8 cellular contexts compared by ENCODE assay signal in the genomic region with DNA sequence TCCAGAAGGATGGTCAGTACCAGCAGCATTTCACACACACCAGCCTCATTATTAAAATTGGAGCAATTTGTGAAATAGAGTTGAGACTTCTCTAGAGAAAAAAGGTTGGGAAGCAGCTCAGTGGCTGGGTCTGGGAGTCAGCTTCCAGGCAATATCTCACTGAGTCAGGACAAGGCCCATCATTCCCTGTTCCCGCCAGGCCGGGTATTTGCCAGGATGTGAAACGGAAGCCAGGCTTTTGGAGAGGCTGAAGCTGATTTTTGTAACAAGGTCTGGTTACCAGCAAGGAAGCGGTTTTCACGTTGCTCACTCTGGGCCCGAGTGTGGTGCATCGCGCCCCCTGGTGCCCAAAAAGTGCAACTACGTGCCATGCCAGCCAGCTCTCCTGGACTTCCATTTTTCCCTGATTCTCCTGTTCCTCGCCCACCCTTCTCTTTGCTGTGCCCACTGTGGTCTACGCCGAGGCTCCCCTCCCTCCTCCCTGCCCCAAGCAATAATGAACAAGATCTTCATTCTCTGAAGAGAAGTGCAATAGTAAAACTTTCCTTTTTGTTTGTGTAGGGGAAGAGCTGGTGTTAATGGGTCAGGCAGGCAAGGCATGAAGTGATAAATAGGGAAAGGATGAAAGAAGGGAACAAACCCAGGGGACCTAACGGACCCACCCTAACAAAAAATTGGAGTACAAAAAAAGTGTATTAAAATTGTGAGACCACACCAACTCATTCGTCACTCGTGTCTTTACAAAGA.
DNase-seq lines count a peak whose midpoint lies in the region; TF ChIP-seq lines count a peak whose summit lies in the region.

No MANE protein-coding gene starts in this region.

- no peaks in the 10 kb centered on the region for H3K36me3 ChIP-seq in HAP-1 (replicated peaks)
- no peaks in the 10 kb centered on the region for H3K36me3 ChIP-seq in right atrium auricular region

- no peaks in the 10 kb centered on the region for H3K9me3 ChIP-seq in HAP-1
- H3K9me3 ChIP-seq in right atrium auricular region: no peaks in the 10 kb centered on the region

- H3K4me3 Mint-ChIP-seq in T-helper 1 cell treated with Interleukin-12 subunit alpha and Interleukin-12 subunit beta and Interleukin-4 antibody, amounts not matched to agents 30 μg/mL and 1 μg/mL, for 36 hours: peak overlapping the region; percentile 33

- H3K4me1 ChIP-seq in HAP-1 (peaks cover 31% of the 10 kb centered on the region), right atrium auricular region (peaks cover 0 to 24% of the 10 kb centered on the region in 2 donors)

- in situ Hi-C loops in HAP-1 (cut with MboI; ENCODE audit: low sequenced_read_pairs): loop anchor here (5.0 to 10.0 kb wide), 2 partner anchors 312 to 429 kb away; no protein-coding TSS in a partner anchor

- H3K4me1 Mint-ChIP-seq in T-helper 1 cell treated with Interleukin-12 subunit alpha and Interleukin-12 subunit beta and Interleukin-4 antibody, amounts not matched to agents 30 μg/mL and 1 μg/mL, for 36 hours (ENCODE audit: low read depth): peaks cover 20% of the 10 kb centered on the region

- no peak overlapping the region for H3K27ac Mint-ChIP-seq in T-helper 1 cell treated with Interleukin-12 subunit alpha and Interleukin-12 subunit beta and Interleukin-4 antibody, amounts not matched to agents 30 μg/mL and 1 μg/mL, for 36 hours

- H3K27me3 ChIP-seq in HAP-1 (ENCODE audit: low read depth) (no peaks in the 10 kb centered on the region), right atrium auricular region (no peaks in the 10 kb centered on the region)

- H3K27me3 Mint-ChIP-seq in T-helper 1 cell treated with Interleukin-12 subunit alpha and Interleukin-12 subunit beta and Interleukin-4 antibody, amounts not matched to agents 30 μg/mL and 1 μg/mL, for 36 hours (ENCODE audit: low read depth): peaks cover 61% of the 10 kb centered on the region

- H3K36me3 Mint-ChIP-seq in T-helper 1 cell treated with Interleukin-12 subunit alpha and Interleukin-12 subunit beta and Interleukin-4 antibody, amounts not matched to agents 30 μg/mL and 1 μg/mL, for 36 hours (ENCODE audit: low read depth): no peaks in the 10 kb centered on the region

- TF ChIP-seq CTCF in right atrium auricular region (IDR thresholded peaks at IDR 0.05): peak; percentile 98 to 99

- DNase-seq in DMS153 treated with DMSO at 0.1 percent for 48 hours (lab: John Stamatoyannopoulos, UW; ENCODE audit: unreplicated experiment) (peak; percentile 67), HAP-1 (ENCODE audit: low spot score in 2 of 2) (peak; percentile 75 to 91), NCI-H1436 (lab: John Stamatoyannopoulos, UW) (peak; percentile 71), amniotic epithelial cell (ENCODE audit: low read depth) (peak; percentile 78), right atrium auricular region (ENCODE audit: low spot score) (peak; percentile 96), retina (peak; percentile 92), 8988T (no peak)

- H3K4me3 ChIP-seq in HAP-1 (no peak overlapping the region), right atrium auricular region (no peak overlapping the region)

- no peaks in the 10 kb centered on the region for H3K9me3 Mint-ChIP-seq in T-helper 1 cell treated with Interleukin-12 subunit alpha and Interleukin-12 subunit beta and Interleukin-4 antibody, amounts not matched to agents 30 μg/mL and 1 μg/mL, for 36 hours

- H3K27ac ChIP-seq in right atrium auricular region: peak overlapping the region; percentile 66 to 86
